ENCODE assay signal across 1 cellular context in genomic region chr16:2476741-2477140, GRCh38.
TF ChIP-seq lines count a peak whose summit lies in the region.

No MANE protein-coding gene starts in this region.

TF ChIP-seq in GM23338, 12 proteins besides CTCF, POLR2A, EP300 and RAD21 (continued from another document):
- TF ChIP-seq EZH2 (IDR thresholded peaks at IDR 0.05; ENCODE audit: low read depth, unreplicated experiment) (no peak), JUNB (IDR thresholded peaks at IDR 0.05; ENCODE audit: unreplicated experiment) (no peak), ZNF462 (CRISPR knock-in tag; IDR thresholded peaks at IDR 0.05) (no peak), POLR2AphosphoS5 (IDR thresholded peaks at IDR 0.05; ENCODE audit: low read depth) (no peak), ETS1 (IDR thresholded peaks at IDR 0.05) (no peak), EZH2phosphoT487 (IDR thresholded peaks at IDR 0.05; ENCODE audit: unreplicated experiment) (no peak), ZNF331 (CRISPR knock-in tag; IDR thresholded peaks at IDR 0.05; ENCODE audit: low read depth) (no peak)
